ENCODE assay signal across 8 cellular contexts in the genomic region with DNA sequence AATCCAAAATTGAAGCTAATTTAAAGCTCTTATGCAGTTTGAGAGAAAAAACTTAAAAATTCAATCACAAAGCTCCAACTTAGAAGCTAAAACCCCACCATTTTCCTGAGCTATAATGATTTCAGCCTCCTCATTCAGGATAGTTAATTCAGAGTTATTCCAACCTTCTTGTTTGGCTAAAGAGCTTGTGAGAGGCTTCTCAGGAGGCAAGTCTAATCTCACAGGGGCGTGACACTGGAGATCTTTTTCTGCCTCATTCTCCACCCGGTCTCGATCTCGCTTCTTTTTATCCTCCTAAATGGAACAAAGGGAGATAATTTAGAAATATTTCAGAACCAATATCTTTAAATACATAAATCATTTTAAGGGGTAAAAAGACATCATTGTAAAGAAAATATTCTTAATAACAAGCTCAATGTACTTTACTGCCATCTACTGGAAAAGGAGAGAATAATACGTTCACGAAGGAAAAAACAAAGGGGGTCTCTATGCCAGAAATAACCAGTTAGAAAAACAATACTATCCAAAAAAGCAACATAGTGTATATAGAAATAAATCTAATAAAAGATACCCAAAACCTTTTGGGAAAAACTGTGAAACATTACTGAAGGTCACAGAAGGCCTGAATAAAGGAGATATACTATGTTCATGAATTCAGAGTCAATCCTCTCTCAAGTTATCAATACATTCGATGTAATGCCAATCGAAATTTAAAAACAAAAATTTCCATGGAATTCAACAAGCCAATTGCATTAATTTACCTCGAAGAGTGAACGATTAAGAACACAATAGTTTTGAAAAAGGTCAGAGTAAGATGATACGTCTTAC. TPM values are rescaled to one million over a fixed set of nuclear protein-coding genes. Genes with fewer than 3 reads are reported as not detected.
DNase-seq lines count a peak whose midpoint lies in the region; ATAC-seq and TF ChIP-seq lines count a peak whose summit lies in the region.

No MANE protein-coding gene starts in this region.

- no peak overlapping the region for H3K4me3 Mint-ChIP-seq in CD14-positive monocyte
- H3K4me3 Mint-ChIP-seq in activated T-helper 2 cell treated with anti-CD3 and anti-CD28 coated beads, Interferon-gamma antibody, Interleukin-2, Interleukin-4, amounts not matched to agents 10 μg/mL and 5 μg/mL and 100 μg/mL, durations not matched to agents 14 hours and 24 hours and 36 hours (ENCODE audit: low read depth) = no peak overlapping the region

- H3K36me3 ChIP-seq in lung (ENCODE audit: control insufficient read depth in 2 of 2, insufficient read depth in 2 of 2, low read length in 2 of 2) = peaks cover 3 to 18% of the 10 kb centered on the region in 2 donors

- no peaks in the 10 kb centered on the region for H3K27me3 Mint-ChIP-seq in CD14-positive monocyte (ENCODE audit: low read depth in 3 of 3)
- no peaks in the 10 kb centered on the region for H3K27me3 Mint-ChIP-seq in activated T-helper 2 cell treated with anti-CD3 and anti-CD28 coated beads, Interferon-gamma antibody, Interleukin-2, Interleukin-4, amounts not matched to agents 10 μg/mL and 5 μg/mL and 100 μg/mL, durations not matched to agents 14 hours and 24 hours and 36 hours (ENCODE audit: low read depth)

- no peak overlapping the region for H3K27ac ChIP-seq in lung (ENCODE audit: low read depth in 1 of 2, low read length in 1 of 2)

- ATAC-seq in lung (ENCODE audit: insufficient read depth, low FRiP score) (no peak), HG03354 (IDR thresholded peaks at IDR 0.05; ENCODE audit: poor library complexity, severe bottlenecking, unreplicated experiment) (no peak), HG02610 (IDR thresholded peaks at IDR 0.05; ENCODE audit: unreplicated experiment) (no peak)

- no peaks in the 10 kb centered on the region for H3K4me1 ChIP-seq in lung (ENCODE audit: control insufficient read depth in 2 of 2, insufficient read depth in 2 of 2, low read length in 2 of 2)

- H3K27ac Mint-ChIP-seq in CD14-positive monocyte = peak overlapping the region in 1 of 7 donors; percentile 43
- H3K27ac Mint-ChIP-seq in activated T-helper 2 cell treated with anti-CD3 and anti-CD28 coated beads, Interferon-gamma antibody, Interleukin-2, Interleukin-4, amounts not matched to agents 10 μg/mL and 5 μg/mL and 100 μg/mL, durations not matched to agents 14 hours and 24 hours and 36 hours = peak overlapping the region; percentile 47

- DNase-seq in CD14-positive monocyte (ENCODE audit: low spot score) (no peak), HFF-Myc (ENCODE audit: extremely low read depth, low read depth) (no peak), lung (ENCODE audit: low spot score) (no peak), NCI-H1048 (lab: John Stamatoyannopoulos, UW) (no peak)
- DNase-seq in activated T-helper 2 cell treated with anti-CD3 and anti-CD28 coated beads, Interferon-gamma antibody, Interleukin-2, Interleukin-4, amounts not matched to agents 10 μg/mL and 5 μg/mL and 100 μg/mL, durations not matched to agents 14 hours and 24 hours and 36 hours (ENCODE audit: low spot score) = no peak
- DNase-seq in activated CD4-positive, alpha-beta T cell treated with anti-CD3 and anti-CD28 coated beads for 1 hour = no peak

- peaks cover 4% of the 10 kb centered on the region for H3K4me1 Mint-ChIP-seq in CD14-positive monocyte
- H3K4me1 Mint-ChIP-seq in activated T-helper 2 cell treated with anti-CD3 and anti-CD28 coated beads, Interferon-gamma antibody, Interleukin-2, Interleukin-4, amounts not matched to agents 10 μg/mL and 5 μg/mL and 100 μg/mL, durations not matched to agents 14 hours and 24 hours and 36 hours (ENCODE audit: low read depth) = peaks cover 17% of the 10 kb centered on the region

- H3K36me3 Mint-ChIP-seq in CD14-positive monocyte = peaks cover 59 to 75% of the 10 kb centered on the region in 2 donors
- peaks cover 74% of the 10 kb centered on the region for H3K36me3 Mint-ChIP-seq in activated T-helper 2 cell treated with anti-CD3 and anti-CD28 coated beads, Interferon-gamma antibody, Interleukin-2, Interleukin-4, amounts not matched to agents 10 μg/mL and 5 μg/mL and 100 μg/mL, durations not matched to agents 14 hours and 24 hours and 36 hours (ENCODE audit: low read depth)

- TF ChIP-seq CTCF in CD14-positive monocyte (IDR thresholded peaks at IDR 0.05) (peak; percentile 94), HFF-Myc (IDR thresholded peaks at IDR 0.05; ENCODE audit: low read depth, low read length, missing control alignments) (peak; percentile 40), lung (IDR thresholded peaks at IDR 0.05; ENCODE audit: control extremely low read depth, extremely low read depth) (peak; percentile 36)

- WGBS in lung, 2 donors = 70 to 74% methylated on average over 11 of the region's 11 CpGs

- H3K9me3 Mint-ChIP-seq in CD14-positive monocyte = no peaks in the 10 kb centered on the region
- no peaks in the 10 kb centered on the region for H3K9me3 Mint-ChIP-seq in activated T-helper 2 cell treated with anti-CD3 and anti-CD28 coated beads, Interferon-gamma antibody, Interleukin-2, Interleukin-4, amounts not matched to agents 10 μg/mL and 5 μg/mL and 100 μg/mL, durations not matched to agents 14 hours and 24 hours and 36 hours

- intact Hi-C loops in CD14-positive monocyte (cut with micrococcal nuclease) = loop anchor here in 1 of 2 donors (5.0 kb wide), 1 partner anchor 143 kb away; no protein-coding TSS in a partner anchor
- intact Hi-C loops in activated T-helper 2 cell treated with anti-CD3 and anti-CD28 coated beads, Interferon-gamma antibody, Interleukin-2, Interleukin-4, amounts not matched to agents 10 μg/mL and 5 μg/mL and 100 μg/mL, durations not matched to agents 14 hours and 24 hours and 36 hours (cut with micrococcal nuclease) = loop anchor here (1.0 to 2.0 kb wide), 2 partner anchors 16 to 28 kb away; no protein-coding TSS in a partner anchor

- no peaks in the 10 kb centered on the region for H3K9me3 ChIP-seq in lung (ENCODE audit: control insufficient read depth in 2 of 2, insufficient read depth in 1 of 2, low read length in 1 of 2)

- H3K4me3 ChIP-seq in HFF-Myc (replicated peaks; ENCODE audit: low read depth, low read length) (no peak overlapping the region), lung (no peak overlapping the region)

- H3K27me3 ChIP-seq in lung (ENCODE audit: control insufficient read depth, insufficient read depth) = no peaks in the 10 kb centered on the region

RNA-seq across cellular contexts. Expression of a gene that starts 13.9 kb away (rescaled TPM):
- 10 to 100 TPM; 11.4 to 21.2 TPM for polyA plus RNA-seq in CD14-positive monocyte
- total RNA-seq in activated T-helper 2 cell treated with anti-CD3 and anti-CD28 coated beads, Interferon-gamma antibody, Interleukin-2, Interleukin-4, amounts not matched to agents 10 μg/mL and 5 μg/mL and 100 μg/mL, durations not matched to agents 14 hours and 24 hours and 36 hours = 76.0 and 79.5 TPM in 2 replicates
- 10 to 100 TPM; 52.8 to 54.1 TPM for total RNA-seq in lung
- polyA plus RNA-seq in lung = 10 to 100 TPM; 33.9 to 54.6 TPM

Comparison
In these comparisons a context has a peak if more than half of its experiments do, and no peak if none do; other contexts are left out.
1. CTCF ChIP-seq: peak in every context shown above with its lines; median percentile 94 in CD14-positive monocyte; 40 in HFF-Myc; 36 in lung.